Comparison of ENCODE assay signal across 28 cellular contexts in genomic region chr2:140136366-140136765, GRCh38.
"Had no signal": no experiment of that assay in that cellular context is flagged by ENCODE, and none has a peak within 500 bp of the region (broad histone marks: within the 10 kb centered on the region; RNA-seq: fewer than 3 reads in every experiment).

No MANE protein-coding gene starts in this region.

- DNase-seq: kidney glomerular epithelial cell; left cardiac atrium; left ventricle myocardium superior; lower lobe of right lung; mammary epithelial cell; mesenchymal stem cell; naive thymus-derived CD8-positive, alpha-beta T cell; nucleus accumbens; pancreas; posterior cingulate gyrus; retina; right cardiac atrium; stimulated activated CD4-positive, alpha-beta T cell treated with anti-CD3 and anti-CD28 coated beads, Interleukin-12 subunit alpha, Interleukin-12 subunit beta, amount 100 ng/mL, for 4 hours; stimulated activated CD4-positive, alpha-beta T cell treated with anti-CD3 and anti-CD28 coated beads, Interleukin-15, amount 100 ng/mL, for 24 hours; stimulated activated CD4-positive, alpha-beta T cell treated with anti-CD3 and anti-CD28 coated beads, Interleukin-2, amount 100 ng/mL, for 24 hours; stimulated activated CD4-positive, alpha-beta T cell treated with anti-CD3 and anti-CD28 coated beads, Interleukin-4, amount 100 ng/mL, for 1 hour; stimulated activated naive B cell treated with anti-CD40 and anti-IgM and Interleukin-4, amounts not matched to agents 10 μg/mL and 1 μg/mL and 100 μg/mL, for 72 hours; stimulated activated naive CD8-positive, alpha-beta T cell treated with anti-CD3 and anti-CD28 coated beads, Interleukin-15, Interleukin-2, amounts not matched to agents 100 U/mL and 50 U/mL, for 24 hours; stomach; testis; thyroid gland; transverse colon; upper lobe of left lung had no signal

- ATAC-seq: left cardiac atrium; left lobe of liver; left ventricle myocardium superior; lower lobe of right lung; naive thymus-derived CD8-positive, alpha-beta T cell; pancreas; right cardiac atrium; sciatic nerve; stimulated activated naive B cell treated with anti-CD40 and anti-IgM and Interleukin-4, amounts not matched to agents 10 μg/mL and 1 μg/mL and 100 μg/mL, for 72 hours; stimulated activated naive CD8-positive, alpha-beta T cell treated with anti-CD3 and anti-CD28 coated beads, Interleukin-15, Interleukin-2, amounts not matched to agents 100 U/mL and 50 U/mL, for 24 hours had no signal

- H3K4me3 ChIP-seq: lower lobe of right lung, pancreas, prostate gland, skin epidermis, stomach, testis, thyroid gland, transverse colon, upper lobe of left lung, vagina had no signal

- H3K36me3 ChIP-seq: lower lobe of right lung, pancreas, prostate gland, stomach, thyroid gland, transverse colon, upper lobe of left lung, vagina had no signal

- H3K9me3 ChIP-seq: lower lobe of right lung, pancreas, prostate gland, testis, thyroid gland, transverse colon, vagina had no signal

- H3K27me3 ChIP-seq: pancreas, stomach, testis, thyroid gland, transverse colon, upper lobe of left lung, vagina had no signal

- H3K4me1 ChIP-seq: lower lobe of right lung, pancreas, prostate gland, stomach, testis, thyroid gland, transverse colon, upper lobe of left lung, vagina had no signal

- H3K27ac ChIP-seq: lower lobe of right lung, pancreas, prostate gland, skin epidermis, stomach, testis, thyroid gland, transverse colon, upper lobe of left lung, vagina had no signal
